Comparison of ENCODE assay signal across 8 cellular contexts in genomic region chr3:14403636-14404395, GRCh38. TPM values are rescaled to one million over a fixed set of nuclear protein-coding genes. Genes with fewer than 3 reads are reported as not detected.
DNase-seq lines count a peak whose midpoint lies in the region; ATAC-seq and TF ChIP-seq lines count a peak whose summit lies in the region.

No MANE protein-coding gene starts in this region.

- DNase-seq in COLO668 (lab: John Stamatoyannopoulos, UW; ENCODE audit: unreplicated experiment) = peak; percentile 23
- DNase-seq in Jurkat, Clone E6-1 (ENCODE audit: low read depth, low spot score) = no peak
- no peak for DNase-seq in activated T-helper 1 cell treated with anti-CD3 and anti-CD28 coated beads, Interleukin-12 subunit alpha, Interleukin-12 subunit beta, Interleukin-2, Interleukin-4 antibody, amounts not matched to agents 30 ng/mL and 10 ng/mL and 1 ng/mL, durations not matched to agents 14 hours and 24 hours and 36 hours (ENCODE audit: low spot score)
- no peak for DNase-seq in right atrium auricular region (ENCODE audit: low spot score)
- DNase-seq in sigmoid colon = no peak
- DNase-seq in NCI-H526 (lab: John Stamatoyannopoulos, UW) = no peak

- H3K4me3 ChIP-seq in Jurkat, Clone E6-1 (ENCODE audit: low read length) = peak overlapping the region; percentile 100
- peak overlapping the region; percentile 79 to 83 for H3K4me3 ChIP-seq in right atrium auricular region
- peak overlapping the region; percentile 39 to 86 (median 58) for H3K4me3 ChIP-seq in sigmoid colon

- peaks cover 25% of the 10 kb centered on the region for H3K36me3 Mint-ChIP-seq in activated T-helper 1 cell treated with anti-CD3 and anti-CD28 coated beads, Interleukin-12 subunit alpha, Interleukin-12 subunit beta, Interleukin-2, Interleukin-4 antibody, amounts not matched to agents 30 ng/mL and 10 ng/mL and 1 ng/mL, durations not matched to agents 14 hours and 24 hours and 36 hours (ENCODE audit: low read depth)

- peaks cover 36% of the 10 kb centered on the region for H3K4me1 Mint-ChIP-seq in activated T-helper 1 cell treated with anti-CD3 and anti-CD28 coated beads, Interleukin-12 subunit alpha, Interleukin-12 subunit beta, Interleukin-2, Interleukin-4 antibody, amounts not matched to agents 30 ng/mL and 10 ng/mL and 1 ng/mL, durations not matched to agents 14 hours and 24 hours and 36 hours (ENCODE audit: low read depth)

- H3K9me3 Mint-ChIP-seq in activated T-helper 1 cell treated with anti-CD3 and anti-CD28 coated beads, Interleukin-12 subunit alpha, Interleukin-12 subunit beta, Interleukin-2, Interleukin-4 antibody, amounts not matched to agents 30 ng/mL and 10 ng/mL and 1 ng/mL, durations not matched to agents 14 hours and 24 hours and 36 hours = no peaks in the 10 kb centered on the region

- TF ChIP-seq CTCF in right atrium auricular region (IDR thresholded peaks at IDR 0.05) (no peak), sigmoid colon (IDR thresholded peaks at IDR 0.05) (no peak)

- TF ChIP-seq EP300 in sigmoid colon (IDR thresholded peaks at IDR 0.05) = no peak

- peak in 1 of 2 donors; percentile 12 for TF ChIP-seq POLR2A in sigmoid colon (IDR thresholded peaks at IDR 0.05)

- 21 to 29% methylated on average over 13 of the region's 13 CpGs for WGBS in sigmoid colon, 2 donors

- peaks cover 0 to 39% of the 10 kb centered on the region in 2 donors for H3K4me1 ChIP-seq in right atrium auricular region
- H3K4me1 ChIP-seq in sigmoid colon = peaks cover 0 to 48% (median 39%) of the 10 kb centered on the region in 4 donors

- no peaks in the 10 kb centered on the region for H3K36me3 ChIP-seq in right atrium auricular region
- no peaks in the 10 kb centered on the region for H3K36me3 ChIP-seq in sigmoid colon

- H3K4me3 Mint-ChIP-seq in activated T-helper 1 cell treated with anti-CD3 and anti-CD28 coated beads, Interleukin-12 subunit alpha, Interleukin-12 subunit beta, Interleukin-2, Interleukin-4 antibody, amounts not matched to agents 30 ng/mL and 10 ng/mL and 1 ng/mL, durations not matched to agents 14 hours and 24 hours and 36 hours = peak overlapping the region; percentile 97

- H3K27me3 Mint-ChIP-seq in activated T-helper 1 cell treated with anti-CD3 and anti-CD28 coated beads, Interleukin-12 subunit alpha, Interleukin-12 subunit beta, Interleukin-2, Interleukin-4 antibody, amounts not matched to agents 30 ng/mL and 10 ng/mL and 1 ng/mL, durations not matched to agents 14 hours and 24 hours and 36 hours (ENCODE audit: insufficient read depth) = peaks cover 3% of the 10 kb centered on the region

- H3K9me3 ChIP-seq in right atrium auricular region (no peaks in the 10 kb centered on the region), sigmoid colon (no peaks in the 10 kb centered on the region)

- peak overlapping the region; percentile 96 for H3K27ac Mint-ChIP-seq in activated T-helper 1 cell treated with anti-CD3 and anti-CD28 coated beads, Interleukin-12 subunit alpha, Interleukin-12 subunit beta, Interleukin-2, Interleukin-4 antibody, amounts not matched to agents 30 ng/mL and 10 ng/mL and 1 ng/mL, durations not matched to agents 14 hours and 24 hours and 36 hours

- H3K27me3 ChIP-seq in right atrium auricular region = no peaks in the 10 kb centered on the region
- no peaks in the 10 kb centered on the region for H3K27me3 ChIP-seq in sigmoid colon

- ATAC-seq in GM18858 (IDR thresholded peaks at IDR 0.05; ENCODE audit: unreplicated experiment) (no peak), HG03159 (IDR thresholded peaks at IDR 0.05; ENCODE audit: unreplicated experiment) (no peak)

- intact Hi-C loops in activated T-helper 1 cell treated with anti-CD3 and anti-CD28 coated beads, Interleukin-12 subunit alpha, Interleukin-12 subunit beta, Interleukin-2, Interleukin-4 antibody, amounts not matched to agents 30 ng/mL and 10 ng/mL and 1 ng/mL, durations not matched to agents 14 hours and 24 hours and 36 hours (cut with micrococcal nuclease) = loop anchor here (2.0 to 10.0 kb wide), 2 partner anchors 801 to 923 kb away; partner anchors contain the start of genes CAPN7 and HDAC11
- intact Hi-C loops in sigmoid colon (cut with DNase I) = loop anchor here (2.0 to 5.0 kb wide), 2 partner anchors 47 to 49 kb away; no protein-coding TSS in a partner anchor

- H3K27ac ChIP-seq in right atrium auricular region (peak overlapping the region; percentile 92 to 94), sigmoid colon (peak overlapping the region; percentile 72 to 94 (median 81))

RNA-seq across cellular contexts. Expression of gene SLC6A6, which starts 1.4 kb away (rescaled TPM):
- polyA plus RNA-seq in Jurkat, Clone E6-1 (2012; ENCODE audit: insufficient read depth, insufficient read length) = 16.7 TPM
- 45.4 and 51.2 TPM in 2 replicates for total RNA-seq in activated T-helper 1 cell treated with anti-CD3 and anti-CD28 coated beads, Interleukin-12 subunit alpha, Interleukin-12 subunit beta, Interleukin-2, Interleukin-4 antibody, amounts not matched to agents 30 ng/mL and 10 ng/mL and 1 ng/mL, durations not matched to agents 14 hours and 24 hours and 36 hours
- total RNA-seq in right atrium auricular region (10 to 100 TPM; 81.5 to 85.9 TPM), sigmoid colon (10 to 100 TPM in 1 of 4 donors, 1 to 10 TPM in 3; 6.4 to 19.1 (median 9.1) TPM)
- 1 to 10 TPM; 2.3 to 8.4 (median 2.4) TPM for polyA plus RNA-seq in sigmoid colon
